Comparison of ENCODE assay signal across 8 cellular contexts in genomic region chr14:21940887-21941855, GRCh38.
DNase-seq lines count a peak whose midpoint lies in the region; ATAC-seq and TF ChIP-seq lines count a peak whose summit lies in the region.

No MANE protein-coding gene starts in this region.

- no peak for TF ChIP-seq POLR2A in esophagus squamous epithelium (IDR thresholded peaks at IDR 0.05)

- no peak overlapping the region for H3K27ac ChIP-seq in AG04450 (ENCODE audit: low read depth, low read length)
- H3K27ac ChIP-seq in parathyroid adenoma, result no peak overlapping the region
- H3K27ac ChIP-seq in esophagus squamous epithelium, result no peak overlapping the region

- no peak for ATAC-seq in GM18861 (IDR thresholded peaks at IDR 0.05; ENCODE audit: unreplicated experiment)
- no peak for ATAC-seq in HG03469 (IDR thresholded peaks at IDR 0.05; ENCODE audit: unreplicated experiment)

- POLR2A ChIA-PET in AG04450 (lab: Yijun Ruan, JAX), result no interaction called here

- 45 to 55% methylated on average over 4 to 5 of the region's 7 CpGs for WGBS in esophagus squamous epithelium, 2 donors

- H3K36me3 ChIP-seq in parathyroid adenoma (ENCODE audit: control insufficient read depth, insufficient read depth, low read length) (no peaks in the 10 kb centered on the region), esophagus squamous epithelium (no peaks in the 10 kb centered on the region)

- H3K79me2 ChIP-seq in parathyroid adenoma, result no peaks in the 10 kb centered on the region

- no peak overlapping the region for H3K4me2 ChIP-seq in parathyroid adenoma (ENCODE audit: low read length)

- no peak overlapping the region for H3K4me3 ChIP-seq in AG04450 (ENCODE audit: low read depth, low read length)
- no peak overlapping the region for H3K4me3 ChIP-seq in GM12875 (ENCODE audit: low read depth, low read length)
- H3K4me3 ChIP-seq in parathyroid adenoma (ENCODE audit: low read depth, low read length), result no peak overlapping the region
- H3K4me3 ChIP-seq in esophagus squamous epithelium, result no peak overlapping the region

- DNase-seq in AG04450 (ENCODE audit: low read depth, low spot score) (no peak), SW480 (ENCODE audit: low spot score) (peak; percentile 43), dermis microvascular lymphatic vessel endothelial cell (ENCODE audit: low read depth in 2 of 2) (peak; percentile 15 to 40), esophagus squamous epithelium (lab: John Stamatoyannopoulos, UW) (no peak)

- H3K9me3 ChIP-seq in AG04450 (ENCODE audit: control insufficient read depth, insufficient read depth, low read length) (no peaks in the 10 kb centered on the region), parathyroid adenoma (ENCODE audit: control insufficient read depth, low read length) (no peaks in the 10 kb centered on the region), esophagus squamous epithelium (no peaks in the 10 kb centered on the region)

- H3K4me1 ChIP-seq in parathyroid adenoma, result no peaks in the 10 kb centered on the region
- H3K4me1 ChIP-seq in esophagus squamous epithelium, result no peaks in the 10 kb centered on the region

- H3K27me3 ChIP-seq in AG04450 (ENCODE audit: control insufficient read depth, insufficient read depth, low read length), result no peaks in the 10 kb centered on the region
- H3K27me3 ChIP-seq in parathyroid adenoma (ENCODE audit: control insufficient read depth, insufficient read depth, low read length), result no peaks in the 10 kb centered on the region
- no peaks in the 10 kb centered on the region for H3K27me3 ChIP-seq in esophagus squamous epithelium

- H3K9ac ChIP-seq in parathyroid adenoma, result no peak overlapping the region

- no peak overlapping the region for H2AFZ ChIP-seq in parathyroid adenoma

- intact Hi-C loops in esophagus squamous epithelium (cut with DNase I), result no loop called here

- CTCF ChIA-PET in AG04450 (lab: Charles Lee), result no interaction called here

- peak; percentile 42 for TF ChIP-seq CTCF in AG04450 (IDR thresholded peaks at IDR 0.05; ENCODE audit: low read depth, low read length)
- TF ChIP-seq CTCF in GM12875 (IDR thresholded peaks at IDR 0.05; ENCODE audit: borderline replicate concordance, insufficient read depth, low read depth, low read length), result peak; percentile 57
- peak; percentile 10 for TF ChIP-seq CTCF in parathyroid adenoma (IDR thresholded peaks at IDR 0.05)
- TF ChIP-seq CTCF in esophagus squamous epithelium (IDR thresholded peaks at IDR 0.05), result peak in 3 of 6 experiments; percentile 7 to 41 (median 24)

Comparison
In these comparisons a context has a peak if more than half of its experiments do, and no peak if none do; other contexts are left out.
1. DNase-seq: peak in SW480 (single experiment) and dermis microvascular lymphatic vessel endothelial cell (2 of 2); none in AG04450 (single experiment) and esophagus squamous epithelium (single experiment).